8 cellular contexts compared by ENCODE assay signal in the genomic region with DNA sequence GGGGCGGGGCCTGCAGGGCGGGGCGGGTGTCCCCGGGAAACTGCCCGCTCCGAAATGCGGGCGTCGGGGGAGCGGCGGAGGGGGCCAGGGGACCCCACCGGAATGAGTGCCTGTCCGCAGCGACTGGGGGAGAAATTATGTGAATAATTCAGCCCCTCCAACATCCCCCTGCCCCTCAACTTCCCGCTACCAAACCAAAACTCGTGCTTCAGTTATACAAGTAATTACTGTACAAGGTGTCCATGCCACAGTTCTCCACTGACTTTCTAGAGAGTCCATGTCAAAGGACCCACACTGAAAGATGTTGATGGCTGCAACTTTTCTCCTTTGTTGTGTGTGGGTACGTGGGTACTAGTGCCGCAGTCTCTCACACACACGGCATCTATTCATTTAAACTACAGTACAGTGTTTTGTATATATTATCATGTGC. TPM values are rescaled to one million over a fixed set of nuclear protein-coding genes. Genes with fewer than 3 reads are reported as not detected.
DNase-seq lines count a peak whose midpoint lies in the region; ATAC-seq and TF ChIP-seq lines count a peak whose summit lies in the region.

No MANE protein-coding gene starts in this region.

- H3K27me3 Mint-ChIP-seq in Caco-2 (ENCODE audit: insufficient read depth, unreplicated experiment) (no peaks in the 10 kb centered on the region), WTC11 (ENCODE audit: low read depth) (no peaks in the 10 kb centered on the region)

- no peak overlapping the region for H3K23ac ChIP-seq in trophoblast cell (ENCODE audit: low read length)

- H3K4me1 Mint-ChIP-seq in Caco-2 (ENCODE audit: low read depth, unreplicated experiment) (peaks cover 18% of the 10 kb centered on the region), WTC11 (peaks cover 59% of the 10 kb centered on the region)

- peaks cover 13% of the 10 kb centered on the region for H3K79me1 ChIP-seq in trophoblast cell (ENCODE audit: low read length)

- POLR2A ChIA-PET in Caco-2 (lab: Charles Lee) (no interaction called here), WTC11 (lab: Charles Lee) (no interaction called here)

- H3K27ac Mint-ChIP-seq in Caco-2 (ENCODE audit: unreplicated experiment) (peak overlapping the region; percentile 9), WTC11 (peak overlapping the region; percentile 81)

- no peak overlapping the region for H4K8ac ChIP-seq in trophoblast cell (ENCODE audit: low read depth, low read length)

- intact Hi-C loops in Caco-2 (cut with micrococcal nuclease; ENCODE audit: unreplicated experiment), result loop anchor here (1.0 to 2.0 kb wide), 4 partner anchors 16 to 338 kb away; no protein-coding TSS in a partner anchor

- no peaks in the 10 kb centered on the region for H3K36me3 ChIP-seq in Caco-2 (ENCODE audit: control insufficient read depth, insufficient read depth, low read length)
- no peaks in the 10 kb centered on the region for H3K36me3 ChIP-seq in trophoblast cell (ENCODE audit: control insufficient read depth in 1 of 2, insufficient read depth in 2 of 2, low read length in 2 of 2)

- no peaks in the 10 kb centered on the region for H3K27me3 ChIP-seq in Caco-2 (replicated peaks; ENCODE audit: control insufficient read depth, insufficient read depth, low read length)
- no peaks in the 10 kb centered on the region for H3K27me3 ChIP-seq in foreskin keratinocyte
- H3K27me3 ChIP-seq in trophoblast cell (ENCODE audit: insufficient read depth, low read length), result no peaks in the 10 kb centered on the region

- TF ChIP-seq CTCF in Caco-2 (IDR thresholded peaks at IDR 0.05; ENCODE audit: insufficient read depth in 1 of 2, low read depth in 1 of 2, low read length in 1 of 2, severe bottlenecking in 1 of 2, unreplicated experiment in 1 of 2) (no peak), WTC11 (IDR thresholded peaks at IDR 0.05) (no peak), foreskin keratinocyte (conservative IDR thresholded peaks at IDR 0.05) (no peak)

- no peak overlapping the region for H3K18ac ChIP-seq in trophoblast cell (ENCODE audit: low read length)

- peak overlapping the region; percentile 98 for H3K4me2 ChIP-seq in trophoblast cell (ENCODE audit: low read length)

- H3K4me3 ChIP-seq in Caco-2 (ENCODE audit: low read depth, low read length) (peak overlapping the region; percentile 69), trophoblast cell (ENCODE audit: low read depth, low read length) (peak overlapping the region; percentile 63)

- H4K12ac ChIP-seq in trophoblast cell (ENCODE audit: low read depth, low read length), result no peak overlapping the region

- no peaks in the 10 kb centered on the region for H3K9me3 Mint-ChIP-seq in Caco-2 (ENCODE audit: unreplicated experiment)
- no peaks in the 10 kb centered on the region for H3K9me3 Mint-ChIP-seq in WTC11

- no peak overlapping the region for H3K14ac ChIP-seq in trophoblast cell (ENCODE audit: low read length)

- H3K4me3 Mint-ChIP-seq in Caco-2 (ENCODE audit: unreplicated experiment) (peak overlapping the region; percentile 96), WTC11 (peak overlapping the region; percentile 90)

- no peak overlapping the region for H2BK120ac ChIP-seq in trophoblast cell (ENCODE audit: insufficient read depth, low read length, poor library complexity)

- peaks cover 5% of the 10 kb centered on the region for H3K36me3 Mint-ChIP-seq in Caco-2 (ENCODE audit: insufficient read depth, unreplicated experiment)
- no peaks in the 10 kb centered on the region for H3K36me3 Mint-ChIP-seq in WTC11

- no peaks in the 10 kb centered on the region for H3K9me3 ChIP-seq in Caco-2
- no peaks in the 10 kb centered on the region for H3K9me3 ChIP-seq in trophoblast cell (ENCODE audit: insufficient read depth, low read depth, low read length)

- no CpG with 5 or more reads among the region's 19 CpGs for WGBS in trophoblast cell (ENCODE audit: extremely low coverage, insufficient coverage, insufficient read length)

- peaks cover 11% of the 10 kb centered on the region for H3K79me2 ChIP-seq in trophoblast cell (ENCODE audit: control insufficient read depth, insufficient read depth, low read length, poor library complexity)

- H3K9ac ChIP-seq in trophoblast cell (ENCODE audit: low read length), result peak overlapping the region; percentile 18

- no peak overlapping the region for H3K4ac ChIP-seq in trophoblast cell (ENCODE audit: low read depth, low read length)

- H2AK5ac ChIP-seq in trophoblast cell (ENCODE audit: low read length), result no peak overlapping the region

- DNase-seq in Caco-2 (no peak), HS-5 (ENCODE audit: low read depth) (peak; percentile 47), WTC11 (ENCODE audit: low spot score) (no peak), foreskin keratinocyte (peak; percentile 40 to 56), trophoblast cell (peak in 1 of 2 donors; percentile 54)

- CTCF ChIA-PET in Caco-2 (lab: Charles Lee), result interaction anchor here (1.2 kb wide), 1 partner anchor 185 kb away, joined by 7 read pairs; no protein-coding TSS in a partner anchor
- CTCF ChIA-PET in WTC11 (lab: Charles Lee), result interaction anchor here (0.6 to 3.2 kb wide), 15 partner anchors 16 to 457 kb away, joined by 3 to 14 read pairs (median 3); no protein-coding TSS in a partner anchor

- BruUV-seq in Caco-2 (replicated peaks; lab: Mats Ljungman, UMichigan), result no TSS peak

- H3K4me1 ChIP-seq in Caco-2, result 0 out of 2 replicates have a peak, but pooled peaks cover 9% of the 10 kb centered on the region
- H3K4me1 ChIP-seq in foreskin keratinocyte, result peaks cover 18% of the 10 kb centered on the region
- no peaks in the 10 kb centered on the region for H3K4me1 ChIP-seq in trophoblast cell (ENCODE audit: control insufficient read depth in 1 of 2, insufficient read depth in 2 of 2, low read length in 2 of 2)

- H2AFZ ChIP-seq in trophoblast cell (ENCODE audit: insufficient read depth, low read length, poor library complexity), result peak overlapping the region; percentile 90

- no peak overlapping the region for H4K91ac ChIP-seq in trophoblast cell (ENCODE audit: low read depth, low read length)

- peak; percentile 6 for ATAC-seq in GM19395 (IDR thresholded peaks at IDR 0.05; ENCODE audit: unreplicated experiment)
- ATAC-seq in WTC11, result no peak
- ATAC-seq in foreskin keratinocyte, result peak; percentile 46
- no peak for ATAC-seq in GM19452 (IDR thresholded peaks at IDR 0.05; ENCODE audit: unreplicated experiment)
- ATAC-seq in GM19467 (IDR thresholded peaks at IDR 0.05; ENCODE audit: unreplicated experiment), result no peak

- no peak overlapping the region for H2BK12ac ChIP-seq in trophoblast cell (ENCODE audit: low read length)

- H3K27ac ChIP-seq in foreskin keratinocyte (peak overlapping the region; percentile 78), trophoblast cell (ENCODE audit: low read depth, low read length) (no peak overlapping the region)

- peak overlapping the region; percentile 2 for H2BK5ac ChIP-seq in trophoblast cell (ENCODE audit: low read depth, low read length, poor library complexity)

TF ChIP-seq in WTC11, 78 proteins besides CTCF, POLR2A, EP300 and RAD21:
- TF ChIP-seq RELA (CRISPR knock-in tag; IDR thresholded peaks at IDR 0.05; ENCODE audit: borderline replicate concordance), result no peak

RNA-seq across cellular contexts. Expression of a gene that starts 0.4 kb away (rescaled TPM):
- total RNA-seq in Caco-2 (2022) (11.5 and 11.7 TPM in 2 replicates), WTC11 (2021) (18.7 to 20.0 TPM (median 19.4 TPM) in 3 replicates), foreskin keratinocyte (44.0 and 51.7 TPM in 2 replicates)
- 11.0 and 11.1 TPM in 2 replicates for polyA plus RNA-seq in foreskin keratinocyte
- polyA plus RNA-seq in trophoblast cell (2013), result 13.4 and 13.5 TPM in 2 replicates

Comparison
In these comparisons a context has a peak if more than half of its experiments do, and no peak if none do; other contexts are left out.
1. DNase-seq: peak in HS-5 (single experiment) and foreskin keratinocyte (2 of 2); none in Caco-2 (0 of 2) and WTC11 (single experiment).
2. ATAC-seq: peak in GM19395 (single experiment) and foreskin keratinocyte (single experiment); none in WTC11 (single experiment), GM19452 (single experiment) and GM19467 (single experiment).